ENCODE assay signal across 9 cellular contexts in the genomic region with DNA sequence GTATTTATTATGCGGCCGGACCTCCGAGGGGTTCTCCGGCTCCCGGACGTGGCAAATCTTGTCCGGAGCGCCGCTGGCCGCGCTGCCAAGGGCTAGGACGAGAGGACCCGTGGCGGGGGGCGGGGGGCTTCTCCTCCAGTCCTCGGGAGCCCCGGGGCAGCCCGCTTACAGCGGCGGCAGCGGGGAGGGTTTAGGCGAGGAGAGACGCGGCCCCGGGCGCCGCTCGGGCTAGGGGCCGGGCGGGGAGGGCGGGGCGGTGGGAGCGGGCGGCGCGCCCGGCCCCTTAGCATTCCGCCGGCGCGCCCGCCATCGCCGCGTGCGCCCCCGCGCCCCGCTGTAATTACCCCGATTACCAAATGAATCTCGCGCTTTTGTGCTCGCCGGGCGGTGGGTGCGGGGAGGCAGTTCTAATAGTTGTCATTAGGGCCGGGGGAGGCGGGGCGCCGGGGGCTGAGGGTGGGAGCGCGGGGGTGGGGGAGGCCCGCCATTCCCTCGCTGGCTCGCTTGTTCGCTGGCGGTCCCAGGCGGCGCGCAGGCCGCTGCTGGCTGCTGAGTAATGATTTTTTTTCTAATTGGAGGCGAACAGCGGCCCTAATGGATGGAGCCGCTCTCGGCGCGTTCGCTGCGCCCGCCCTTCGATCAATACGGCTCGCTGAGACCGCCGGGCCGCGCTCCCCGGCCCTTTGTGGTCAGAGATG.
DNase-seq lines count a peak whose midpoint lies in the region; ATAC-seq, FAIRE-seq and TF ChIP-seq lines count a peak whose summit lies in the region.
"Had no signal": no experiment of that assay in that cellular context is flagged by ENCODE, and none has a peak within 500 bp of the region (broad histone marks: within the 10 kb centered on the region; RNA-seq: fewer than 3 reads in every experiment).

No MANE protein-coding gene starts in this region.

- H3K27me3 ChIP-seq in keratinocyte (ENCODE audit: control insufficient read depth, extremely low read depth, insufficient read depth, low read length): peaks cover 9% of the 10 kb centered on the region

- H3K4me1 ChIP-seq in keratinocyte (ENCODE audit: control insufficient read depth, extremely low read depth, insufficient read depth, low read length): no peaks in the 10 kb centered on the region

- no peak overlapping the region for H3K27ac Mint-ChIP-seq in CD14-positive monocyte
- H3K27ac Mint-ChIP-seq in activated naive CD8-positive, alpha-beta T cell treated with anti-CD3 and anti-CD28 coated beads for 36 hours: no peak overlapping the region

- no peak for TF ChIP-seq CTCF in CD14-positive monocyte (IDR thresholded peaks at IDR 0.05)
- no peak for TF ChIP-seq CTCF in keratinocyte (optimal IDR thresholded peaks at IDR 0.05 in 1 of 3, IDR thresholded peaks at IDR 0.05 in 1 of 3, conservative IDR thresholded peaks at IDR 0.05 in 1 of 3; ENCODE audit: extremely low read depth in 1 of 3, insufficient read depth in 2 of 3, low read length in 3 of 3)

- H3K9me3 Mint-ChIP-seq in CD14-positive monocyte: peaks cover 0 to 27% (median 10%) of the 10 kb centered on the region in 7 donors
- no peaks in the 10 kb centered on the region for H3K9me3 Mint-ChIP-seq in activated naive CD8-positive, alpha-beta T cell treated with anti-CD3 and anti-CD28 coated beads for 36 hours

- FAIRE-seq in keratinocyte (lab: Jason Lieb, UNC): no peak

- no peaks in the 10 kb centered on the region for H4K20me1 ChIP-seq in keratinocyte (ENCODE audit: control insufficient read depth, extremely low read depth, insufficient read depth, low read length)

- DNase-seq in CD14-positive monocyte (ENCODE audit: low spot score) (no peak), NCI-H1436 (lab: John Stamatoyannopoulos, UW) (peak; percentile 49), keratinocyte (ENCODE audit: low read depth, low spot score) (no peak), medulla oblongata (ENCODE audit: extremely low spot score) (no peak), amniotic stem cell (lab: John Stamatoyannopoulos, UW) (no peak)
- DNase-seq in activated naive CD8-positive, alpha-beta T cell treated with anti-CD3 and anti-CD28 coated beads for 36 hours: peak; percentile 26
- peak; percentile 29 for DNase-seq in stimulated activated naive CD8-positive, alpha-beta T cell treated with anti-CD3 and anti-CD28 coated beads, Interleukin-15, Interleukin-2, amounts not matched to agents 100 U/mL and 50 U/mL, for 24 hours

- peak; percentile 32 for ATAC-seq in stimulated activated naive CD8-positive, alpha-beta T cell treated with anti-CD3 and anti-CD28 coated beads, Interleukin-15, Interleukin-2, amounts not matched to agents 100 U/mL and 50 U/mL, for 24 hours
- ATAC-seq in HG03135 (IDR thresholded peaks at IDR 0.05; ENCODE audit: unreplicated experiment): no peak
- ATAC-seq: HCT116 had no signal

- H3K4me2 ChIP-seq in keratinocyte (ENCODE audit: control insufficient read depth, extremely low read depth, insufficient read depth, low read depth, low read length): peak overlapping the region; percentile 45

- H3K36me3 Mint-ChIP-seq in CD14-positive monocyte: no peaks in the 10 kb centered on the region
- H3K36me3 Mint-ChIP-seq in activated naive CD8-positive, alpha-beta T cell treated with anti-CD3 and anti-CD28 coated beads for 36 hours: no peaks in the 10 kb centered on the region

- no peaks in the 10 kb centered on the region for H3K36me3 ChIP-seq in keratinocyte (ENCODE audit: control insufficient read depth in 2 of 2, extremely low read depth in 1 of 2, insufficient read depth in 2 of 2, low read length in 2 of 2)

- H3K9ac ChIP-seq in keratinocyte (ENCODE audit: control insufficient read depth, extremely low read depth, insufficient read depth, low read length): no peak overlapping the region

- H3K4me3 ChIP-seq in keratinocyte (ENCODE audit: control insufficient read depth in 2 of 3, extremely low read depth in 1 of 3, insufficient read depth in 2 of 3, low read depth in 1 of 3, low read length in 3 of 3): peak overlapping the region in 2 of 3 experiments; percentile 21 to 35

- peak overlapping the region; percentile 67 to 75 for H3K4me3 Mint-ChIP-seq in CD14-positive monocyte
- H3K4me3 Mint-ChIP-seq in activated naive CD8-positive, alpha-beta T cell treated with anti-CD3 and anti-CD28 coated beads for 36 hours: peak overlapping the region; percentile 10

- peaks cover 21 to 60% (median 44%) of the 10 kb centered on the region in 3 donors for H3K27me3 Mint-ChIP-seq in CD14-positive monocyte (ENCODE audit: low read depth in 3 of 3)
- H3K27me3 Mint-ChIP-seq in activated naive CD8-positive, alpha-beta T cell treated with anti-CD3 and anti-CD28 coated beads for 36 hours: peaks cover 11% of the 10 kb centered on the region

- no peak overlapping the region for H2AFZ ChIP-seq in keratinocyte (ENCODE audit: control insufficient read depth, low read length)

- H3K9me1 ChIP-seq in keratinocyte (ENCODE audit: control insufficient read depth, extremely low read depth, insufficient read depth, low read length): no peaks in the 10 kb centered on the region

- intact Hi-C loops in CD14-positive monocyte (cut with micrococcal nuclease): loop anchor here in 1 of 2 donors (10.0 kb wide), 1 partner anchor 86 kb away; no protein-coding TSS in a partner anchor

- H3K4me1 Mint-ChIP-seq in CD14-positive monocyte: peaks cover 15% of the 10 kb centered on the region
- peaks cover 17% of the 10 kb centered on the region for H3K4me1 Mint-ChIP-seq in activated naive CD8-positive, alpha-beta T cell treated with anti-CD3 and anti-CD28 coated beads for 36 hours

- H3K27ac ChIP-seq in keratinocyte (ENCODE audit: control insufficient read depth, insufficient read depth, low read length): no peak overlapping the region

- dilution Hi-C loops in keratinocyte (cut with MboI; ENCODE audit: extremely low pct_ligation_motif_present, low sequenced_read_pairs): no loop called here

- no peaks in the 10 kb centered on the region for H3K9me3 ChIP-seq in keratinocyte (ENCODE audit: control insufficient read depth, low read depth, low read length)

- no peaks in the 10 kb centered on the region for H3K79me2 ChIP-seq in keratinocyte (ENCODE audit: control insufficient read depth, insufficient read depth, low read length)

Comparison
In these comparisons a context has a peak if more than half of its experiments do, and no peak if none do; other contexts are left out.
1. DNase-seq: peak in NCI-H1436 (single experiment), activated naive CD8-positive, alpha-beta T cell treated with anti-CD3 and anti-CD28 coated beads for 36 hours (single experiment) and stimulated activated naive CD8-positive, alpha-beta T cell treated with anti-CD3 and anti-CD28 coated beads, Interleukin-15, Interleukin-2, amounts not matched to agents 100 U/mL and 50 U/mL, for 24 hours (single experiment); none in CD14-positive monocyte (single experiment), keratinocyte (single experiment), medulla oblongata (single experiment) and amniotic stem cell (single experiment).